Comparison of ENCODE assay signal across 10 cellular contexts in the genomic region with DNA sequence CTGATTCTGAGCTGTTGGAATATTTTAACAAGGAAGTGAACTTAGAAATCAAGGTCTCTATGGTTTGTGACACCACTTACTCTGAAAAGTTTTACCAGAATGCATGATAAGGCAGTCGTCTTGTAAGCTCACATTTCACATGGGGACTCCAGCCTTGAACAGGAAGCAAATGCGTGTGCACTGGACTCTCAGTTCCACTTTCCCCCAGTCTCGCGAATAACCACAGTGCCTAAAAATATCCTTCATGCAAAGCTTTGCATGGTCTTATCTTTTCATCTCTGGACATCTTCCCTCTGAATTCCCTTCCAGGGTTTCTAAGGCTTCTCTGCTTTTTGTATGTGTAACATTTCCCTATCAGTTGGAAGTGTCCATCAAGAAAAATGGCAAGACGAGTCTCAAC.
DNase-seq lines count a peak whose midpoint lies in the region; ATAC-seq and TF ChIP-seq lines count a peak whose summit lies in the region.
"Had no signal": no experiment of that assay in that cellular context is flagged by ENCODE, and none has a peak within 500 bp of the region (broad histone marks: within the 10 kb centered on the region; RNA-seq: fewer than 3 reads in every experiment).

No MANE protein-coding gene starts in this region.

- H3K9me3 ChIP-seq in mucosa of descending colon (no peaks in the 10 kb centered on the region), osteoblast (ENCODE audit: low read depth, low read length) (no peaks in the 10 kb centered on the region)

- no peak overlapping the region for H3K27ac ChIP-seq in osteoblast (ENCODE audit: low read depth, low read length)

- no peaks in the 10 kb centered on the region for H3K79me2 ChIP-seq in osteoblast (ENCODE audit: insufficient read depth, low read length)

- ATAC-seq in GM19035 (IDR thresholded peaks at IDR 0.05; ENCODE audit: unreplicated experiment) (peak; percentile 96), HG02642 (IDR thresholded peaks at IDR 0.05; ENCODE audit: poor library complexity, unreplicated experiment) (peak; percentile 99), HG03558 (IDR thresholded peaks at IDR 0.05; ENCODE audit: extremely low read depth, unreplicated experiment) (peak; percentile 94), mucosa of descending colon (peak; percentile 25)

- H3K27me3 ChIP-seq in osteoblast (ENCODE audit: insufficient read depth, low read length) = no peaks in the 10 kb centered on the region

- intact Hi-C loops in mucosa of descending colon (cut with DNase I, micrococcal nuclease) = no loop called here

- H3K4me3 ChIP-seq in mucosa of descending colon (no peak overlapping the region), osteoblast (ENCODE audit: insufficient read depth, low read length) (no peak overlapping the region)

- H3K4me2 ChIP-seq in osteoblast (ENCODE audit: insufficient read depth, low read length) = no peak overlapping the region

- no peak for TF ChIP-seq CTCF in mucosa of descending colon (IDR thresholded peaks at IDR 0.05)
- no peak for TF ChIP-seq CTCF in osteoblast (IDR thresholded peaks at IDR 0.05; ENCODE audit: extremely low read depth, low read depth, low read length)

- H3K4me1 ChIP-seq in mucosa of descending colon (ENCODE audit: low read depth) (no peaks in the 10 kb centered on the region), osteoblast (ENCODE audit: insufficient read depth, low read length) (no peaks in the 10 kb centered on the region)

- no peak overlapping the region for H2AFZ ChIP-seq in osteoblast (ENCODE audit: low read length)

- no peaks in the 10 kb centered on the region for H4K20me1 ChIP-seq in osteoblast (ENCODE audit: insufficient read depth, low read length)

- peak in 1 of 3 donors; percentile 7 for DNase-seq in mucosa of descending colon
- no peak for DNase-seq in osteoblast (ENCODE audit: insufficient read length, low spot score, missing footprints)
- no peak for DNase-seq in SW480 (ENCODE audit: low spot score)
- no peak for DNase-seq in NCI-H82 treated with DMSO at 0.1 percent for 48 hours (lab: John Stamatoyannopoulos, UW; ENCODE audit: unreplicated experiment)
- DNase-seq in activated CD8-positive, alpha-beta memory T cell treated with anti-CD3 and anti-CD28 coated beads, Interleukin-2, amount 50 U/mL, for 48 hours = no peak
- DNase-seq: activated T-cell treated with anti-CD3 and anti-CD28 coated beads, Interleukin-2, amount 50 U/mL, for 48 hours; SHP77 treated with DMSO at 0.1 percent for 48 hours had no signal

- no peaks in the 10 kb centered on the region for H3K36me3 ChIP-seq in mucosa of descending colon (ENCODE audit: low read depth)
- H3K36me3 ChIP-seq in osteoblast (ENCODE audit: insufficient read depth, low read length) = no peaks in the 10 kb centered on the region

Comparison
In these comparisons a context has a peak if more than half of its experiments do, and no peak if none do; other contexts are left out.
1. ATAC-seq: peak in every context shown above with its lines; median percentile 99 in HG02642; 96 in GM19035; 94 in HG03558; 25 in mucosa of descending colon.